17 cellular contexts compared by ENCODE assay signal in genomic region chr1:161073474-161074121, GRCh38. TPM values are rescaled to one million over a fixed set of nuclear protein-coding genes. Genes with fewer than 3 reads are reported as not detected.
DNase-seq lines count a peak whose midpoint lies in the region; ATAC-seq and TF ChIP-seq lines count a peak whose summit lies in the region.
"Had no signal": no experiment of that assay in that cellular context is flagged by ENCODE, and none has a peak within 500 bp of the region (broad histone marks: within the 10 kb centered on the region; RNA-seq: fewer than 3 reads in every experiment).

No MANE protein-coding gene starts in this region.

- no peak overlapping the region for H3K4me3 Mint-ChIP-seq in CD4-positive, alpha-beta T cell
- H3K4me3 Mint-ChIP-seq: activated T-helper 1 cell treated with anti-CD3 and anti-CD28 coated beads, Interleukin-12 subunit alpha, Interleukin-12 subunit beta, Interleukin-2, Interleukin-4 antibody, amounts not matched to agents 30 ng/mL and 10 ng/mL and 1 ng/mL, durations not matched to agents 14 hours and 24 hours and 36 hours; stimulated activated naive B cell treated with anti-CD40 and anti-IgM and Interleukin-4, amounts not matched to agents 10 μg/mL and 1 μg/mL and 100 μg/mL, for 72 hours had no signal

- H4K20me1 ChIP-seq in PC-3 (ENCODE audit: low read length): no peaks in the 10 kb centered on the region
- H4K20me1 ChIP-seq in hepatocyte (ENCODE audit: insufficient read depth, poor library complexity, severe bottlenecking): no peaks in the 10 kb centered on the region

- H3K4me2 ChIP-seq in PC-3 (ENCODE audit: low read length) (no peak overlapping the region), hepatocyte (no peak overlapping the region)

- H3K27ac Mint-ChIP-seq in CD4-positive, alpha-beta T cell: peak overlapping the region; percentile 30

- no peaks in the 10 kb centered on the region for H3K4me1 ChIP-seq in PC-3 (ENCODE audit: insufficient read depth, low read length)
- no peaks in the 10 kb centered on the region for H3K4me1 ChIP-seq in hepatocyte (ENCODE audit: insufficient read depth)
- H3K4me1 ChIP-seq: breast epithelium, pancreas, SJSA1 had no signal

- H3K79me2 ChIP-seq in PC-3 (ENCODE audit: low read length) (no peaks in the 10 kb centered on the region), hepatocyte (no peaks in the 10 kb centered on the region)

- no peak for TF ChIP-seq CTCF in CD4-positive, alpha-beta T cell (IDR thresholded peaks at IDR 0.05)
- peak; percentile 26; the same call in 1 of the 2 replicates for TF ChIP-seq CTCF in PC-3 (conservative IDR thresholded peaks at IDR 0.05; ENCODE audit: low read depth, low read length)
- no peak for TF ChIP-seq CTCF in hepatocyte (IDR thresholded peaks at IDR 0.05; ENCODE audit: poor library complexity)

- no peak overlapping the region for H3K27ac ChIP-seq in CD4-positive, alpha-beta T cell (ENCODE audit: low read depth, low read length)
- H3K27ac ChIP-seq in PC-3 (ENCODE audit: low read length): no peak overlapping the region
- no peak overlapping the region for H3K27ac ChIP-seq in hepatocyte
- H3K27ac ChIP-seq: pancreas, SJSA1 had no signal

- peaks cover 35% of the 10 kb centered on the region for H3K4me1 Mint-ChIP-seq in CD4-positive, alpha-beta T cell (ENCODE audit: low read depth)

- no peak for ATAC-seq in CD4-positive, alpha-beta T cell (ENCODE audit: poor library complexity)
- ATAC-seq in PC-3: peak; percentile 72
- ATAC-seq: stimulated activated naive B cell treated with anti-CD40 and anti-IgM and Interleukin-4, amounts not matched to agents 10 μg/mL and 1 μg/mL and 100 μg/mL, for 72 hours had no signal

- no peaks in the 10 kb centered on the region for H3K9me3 Mint-ChIP-seq in CD4-positive, alpha-beta T cell
- H3K9me3 Mint-ChIP-seq: activated T-helper 1 cell treated with anti-CD3 and anti-CD28 coated beads, Interleukin-12 subunit alpha, Interleukin-12 subunit beta, Interleukin-2, Interleukin-4 antibody, amounts not matched to agents 30 ng/mL and 10 ng/mL and 1 ng/mL, durations not matched to agents 14 hours and 24 hours and 36 hours; IgD-negative memory B cell; stimulated activated naive B cell treated with anti-CD40 and anti-IgM and Interleukin-4, amounts not matched to agents 10 μg/mL and 1 μg/mL and 100 μg/mL, for 72 hours had no signal

- H3K27me3 Mint-ChIP-seq in CD4-positive, alpha-beta T cell: no peaks in the 10 kb centered on the region
- H3K27me3 Mint-ChIP-seq: IgD-negative memory B cell; stimulated activated naive B cell treated with anti-CD40 and anti-IgM and Interleukin-4, amounts not matched to agents 10 μg/mL and 1 μg/mL and 100 μg/mL, for 72 hours had no signal

- H3K36me3 Mint-ChIP-seq in CD4-positive, alpha-beta T cell (ENCODE audit: low read depth): peaks cover 14% of the 10 kb centered on the region
- H3K36me3 Mint-ChIP-seq: IgD-negative memory B cell had no signal

- H2AFZ ChIP-seq in PC-3 (ENCODE audit: low read length) (no peak overlapping the region), hepatocyte (no peak overlapping the region)

- no peaks in the 10 kb centered on the region for H3K9me2 ChIP-seq in PC-3 (replicated peaks; ENCODE audit: low read length)
- H3K9me2 ChIP-seq in hepatocyte (replicated peaks; ENCODE audit: insufficient read depth): no peaks in the 10 kb centered on the region

- H3F3A ChIP-seq in PC-3 (ENCODE audit: low read length, unreplicated experiment): no peaks in the 10 kb centered on the region

- no peak overlapping the region for H3K9ac ChIP-seq in PC-3 (ENCODE audit: low read length)

- intact Hi-C loops in CD4-positive, alpha-beta T cell (cut with DNase I, micrococcal nuclease): loop anchor here in 1 of 2 experiments (2.0 kb wide), 1 partner anchor 17 kb away; no protein-coding TSS in a partner anchor
- intact Hi-C loops in PC-3 (cut with micrococcal nuclease): no loop called here

- WGBS in hepatocyte (ENCODE audit: low lambda C conversion rate, missing lambda C conversion rate): 72% methylated on average over 7 of the region's 7 CpGs

- no peak for DNase-seq in CD4-positive, alpha-beta T cell
- DNase-seq in PC-3: no peak
- peak; percentile 18 for DNase-seq in hepatocyte (ENCODE audit: low spot score)
- DNase-seq in activated gamma-delta T cell treated with Interleukin-2 at 50 U/mL for 16 hours: no peak
- no peak for DNase-seq in NCI-H1417 treated with DMSO at 0.1 percent for 48 hours (lab: John Stamatoyannopoulos, UW)
- DNase-seq in midbrain (lab: John Stamatoyannopoulos, UW): no peak
- DNase-seq: EL; NCI-H187 treated with DMSO at 0.1 percent for 48 hours; NCI-H82; pancreas; stimulated activated CD4-positive, alpha-beta T cell treated with anti-CD3 and anti-CD28 coated beads, Interleukin-1b, Interleukin-23, amount 100 ng/mL, for 48 hours; stimulated activated naive B cell treated with anti-CD40 and anti-IgM and Interleukin-4, amounts not matched to agents 10 μg/mL and 1 μg/mL and 100 μg/mL, for 72 hours had no signal

- POLR2A ChIA-PET in CD4-positive, alpha-beta T cell (lab: Charles Lee): no interaction called here
- POLR2A ChIA-PET in PC-3 (lab: Charles Lee; ENCODE audit: unreplicated experiment): interaction anchor here (0.5 kb wide), 1 partner anchor 29 kb away, joined by 6 read pairs; no protein-coding TSS in a partner anchor

- no TSS peak for BruUV-seq in PC-3 (replicated peaks; lab: Mats Ljungman, UMichigan)

- H3K9me3 ChIP-seq in CD4-positive, alpha-beta T cell (ENCODE audit: control insufficient read depth, low read length): no peaks in the 10 kb centered on the region
- H3K9me3 ChIP-seq in PC-3 (ENCODE audit: low read length) (no peaks in the 10 kb centered on the region), hepatocyte (ENCODE audit: low read depth) (no peaks in the 10 kb centered on the region)
- H3K9me3 ChIP-seq: breast epithelium, pancreas, SJSA1 had no signal

- no peaks in the 10 kb centered on the region for H3K36me3 ChIP-seq in PC-3 (ENCODE audit: low read depth, low read length)
- no peaks in the 10 kb centered on the region for H3K36me3 ChIP-seq in hepatocyte (replicated peaks; ENCODE audit: insufficient read depth, low read depth)
- H3K36me3 ChIP-seq: breast epithelium, pancreas, SJSA1 had no signal

- no peak overlapping the region for H3K4me3 ChIP-seq in PC-3 (ENCODE audit: low read length)
- H3K4me3 ChIP-seq in hepatocyte: no peak overlapping the region
- H3K4me3 ChIP-seq: breast epithelium, lung, pancreas, SJSA1 had no signal

- no peaks in the 10 kb centered on the region for H3K27me3 ChIP-seq in CD4-positive, alpha-beta T cell (ENCODE audit: control insufficient read depth, insufficient read depth, low read length)
- H3K27me3 ChIP-seq in PC-3 (ENCODE audit: low read length): no peaks in the 10 kb centered on the region
- H3K27me3 ChIP-seq in hepatocyte: no peaks in the 10 kb centered on the region
- H3K27me3 ChIP-seq: breast epithelium, pancreas, SJSA1 had no signal

- CTCF ChIA-PET in CD4-positive, alpha-beta T cell (lab: Charles Lee): interaction anchor here (0.6 kb wide), 1 partner anchor 39 kb away, joined by 3 read pairs; no protein-coding TSS in a partner anchor
- CTCF ChIA-PET in PC-3 (lab: Charles Lee): interaction anchor here (0.8 to 1.0 kb wide), 2 partner anchors 23 to 26 kb away, joined by 3 to 4 read pairs; no protein-coding TSS in a partner anchor

RNA-seq across cellular contexts. Expression of gene ARHGAP30, which starts 3.9 kb away (rescaled TPM):
- 10 to 100 TPM; 76.6 to 78.9 TPM for total RNA-seq in CD4-positive, alpha-beta T cell
- 0.12 and 0.55 TPM in 2 replicates for total RNA-seq in PC-3 (2014; rRNA removed)
- total RNA-seq in hepatocyte: 0.52 and 0.80 TPM in 2 replicates
- polyA plus RNA-seq in hepatocyte: 1.4 and 1.7 TPM in 2 replicates
- total RNA-seq: SJSA1 had no signal

RNA-seq across cellular contexts. Expression of gene NECTIN4, which starts 15.8 kb away (rescaled TPM):
- under 1 TPM; 0.22 TPM for total RNA-seq in CD4-positive, alpha-beta T cell
- 6.8 and 7.0 TPM in 2 replicates for total RNA-seq in PC-3 (2014; rRNA removed)
- 5.9 and 7.0 TPM in 2 replicates for total RNA-seq in hepatocyte
- polyA plus RNA-seq in hepatocyte: 8.5 and 12.7 TPM in 2 replicates
- total RNA-seq: activated T-helper 1 cell treated with anti-CD3 and anti-CD28 coated beads, Interleukin-12 subunit alpha, Interleukin-12 subunit beta, Interleukin-2, Interleukin-4 antibody, amounts not matched to agents 30 ng/mL and 10 ng/mL and 1 ng/mL, durations not matched to agents 14 hours and 24 hours and 36 hours had no signal
- polyA plus RNA-seq: IgD-negative memory B cell had no signal

RNA-seq across cellular contexts. Expression of gene KLHDC9, which starts 24.6 kb away (rescaled TPM):
- total RNA-seq in CD4-positive, alpha-beta T cell: under 1 TPM in 1 of 2 experiments, not detected in 1; 0.41 TPM
- total RNA-seq in PC-3 (2014; rRNA removed) (3.2 and 3.3 TPM in 2 replicates), hepatocyte (1.4 and 3.9 TPM in 2 replicates)
- 4.5 and 7.4 TPM in 2 replicates for polyA plus RNA-seq in hepatocyte
- total RNA-seq: activated T-helper 1 cell treated with anti-CD3 and anti-CD28 coated beads, Interleukin-12 subunit alpha, Interleukin-12 subunit beta, Interleukin-2, Interleukin-4 antibody, amounts not matched to agents 30 ng/mL and 10 ng/mL and 1 ng/mL, durations not matched to agents 14 hours and 24 hours and 36 hours; SJSA1 had no signal

RNA-seq across cellular contexts. Expression of gene USF1, which starts 27.8 kb away (rescaled TPM):
- 10 to 100 TPM; 93.5 to 99.1 TPM for total RNA-seq in CD4-positive, alpha-beta T cell
- total RNA-seq in PC-3 (2014; rRNA removed) (111 and 113 TPM in 2 replicates), hepatocyte (62.1 and 85.1 TPM in 2 replicates)
- polyA plus RNA-seq in hepatocyte: 11.9 and 23.2 TPM in 2 replicates

RNA-seq across cellular contexts. Expression of gene TSTD1, which starts 34.8 kb away (rescaled TPM):
- 10 to 100 TPM; 38.0 to 40.3 TPM for total RNA-seq in CD4-positive, alpha-beta T cell
- 10.2 and 16.5 TPM in 2 replicates for total RNA-seq in PC-3 (2014; rRNA removed)
- total RNA-seq in hepatocyte: 30.8 and 36.3 TPM in 2 replicates
- polyA plus RNA-seq in hepatocyte: 101 and 102 TPM in 2 replicates

Comparison
In these comparisons a context has a peak if more than half of its experiments do, and no peak if none do; other contexts are left out.
1. RNA of gene ARHGAP30, which starts 3.9 kb away (total RNA-seq): 76.6 to 78.9 TPM in CD4-positive, alpha-beta T cell; 0.52 to 0.80 TPM in hepatocyte and 0.12 to 0.55 TPM in PC-3; every median in the first group is over 10 times any median in the second.